ENCODE assay signal across 15 cellular contexts in genomic region chr6:26321005-26321404, GRCh38. TPM values are rescaled to one million over a fixed set of nuclear protein-coding genes. Genes with fewer than 3 reads are reported as not detected.
A peak's percentile ranks its signal among the peaks of the same experiment; 100 is the strongest.
DNase-seq lines count a peak whose midpoint lies in the region; ATAC-seq and TF ChIP-seq lines count a peak whose summit lies in the region.
"Had no signal": no experiment of that assay in that cellular context is flagged by ENCODE, and none has a peak within 500 bp of the region (broad histone marks: within the 10 kb centered on the region; RNA-seq: fewer than 3 reads in every experiment).

No MANE protein-coding gene starts in this region.

- peak overlapping the region; percentile 57 for H3K4me3 Mint-ChIP-seq in natural killer cell treated with Interleukin-12 subunit alpha and Interleukin-12 subunit beta and Interleukin-15 and Interleukin-18, amount 100 ng/mL, for 72 hours
- H3K4me3 Mint-ChIP-seq in natural killer cell, result no peak overlapping the region
- peak overlapping the region; percentile 60 for H3K4me3 Mint-ChIP-seq in activated T-helper 2 cell treated with anti-CD3 and anti-CD28 coated beads, Interferon-gamma antibody, Interleukin-2, Interleukin-4, amounts not matched to agents 10 μg/mL and 5 μg/mL and 100 μg/mL, durations not matched to agents 14 hours and 24 hours and 36 hours (ENCODE audit: low read depth)
- peak overlapping the region; percentile 48 to 57 for H3K4me3 Mint-ChIP-seq in stimulated activated naive CD8-positive, alpha-beta T cell treated with anti-CD3 and anti-CD28 coated beads, Interleukin-15, amount 100 ng/mL, for 72 hours
- no peak overlapping the region for H3K4me3 Mint-ChIP-seq in glutamatergic neuron (ENCODE audit: unreplicated experiment)

- H3K4me3 ChIP-seq in Jurkat, Clone E6-1 (ENCODE audit: low read length), result peak overlapping the region; percentile 73

- no peak for TF ChIP-seq CTCF in natural killer cell (IDR thresholded peaks at IDR 0.05)
- TF ChIP-seq CTCF in glutamatergic neuron (IDR thresholded peaks at IDR 0.05; ENCODE audit: partially characterized antibody, unreplicated experiment), result no peak

- intact Hi-C loops in natural killer cell (cut with micrococcal nuclease), result loop anchor here (5.0 to 10.0 kb wide), 3 partner anchors 34 to 1154 kb away; partner anchors contain the start of gene ZNF184
- intact Hi-C loops in activated T-helper 2 cell treated with anti-CD3 and anti-CD28 coated beads, Interferon-gamma antibody, Interleukin-2, Interleukin-4, amounts not matched to agents 10 μg/mL and 5 μg/mL and 100 μg/mL, durations not matched to agents 14 hours and 24 hours and 36 hours (cut with micrococcal nuclease), result no loop called here

- H3K9me3 Mint-ChIP-seq in natural killer cell treated with Interleukin-12 subunit alpha and Interleukin-12 subunit beta and Interleukin-15 and Interleukin-18, amount 100 ng/mL, for 72 hours, result no peaks in the 10 kb centered on the region
- H3K9me3 Mint-ChIP-seq in natural killer cell (peaks cover 2 to 4% of the 10 kb centered on the region in 2 donors), glutamatergic neuron (ENCODE audit: unreplicated experiment) (peaks cover 19% of the 10 kb centered on the region)
- no peaks in the 10 kb centered on the region for H3K9me3 Mint-ChIP-seq in activated T-helper 2 cell treated with anti-CD3 and anti-CD28 coated beads, Interferon-gamma antibody, Interleukin-2, Interleukin-4, amounts not matched to agents 10 μg/mL and 5 μg/mL and 100 μg/mL, durations not matched to agents 14 hours and 24 hours and 36 hours
- H3K9me3 Mint-ChIP-seq in stimulated activated naive CD8-positive, alpha-beta T cell treated with anti-CD3 and anti-CD28 coated beads, Interleukin-15, amount 100 ng/mL, for 72 hours, result no peaks in the 10 kb centered on the region
- H3K9me3 Mint-ChIP-seq: T-helper 1 cell treated with Interleukin-12 subunit alpha and Interleukin-12 subunit beta and Interleukin-4 antibody, amounts not matched to agents 30 μg/mL and 1 μg/mL, for 36 hours had no signal

- H3K4me1 Mint-ChIP-seq in natural killer cell treated with Interleukin-12 subunit alpha and Interleukin-12 subunit beta and Interleukin-15 and Interleukin-18, amount 100 ng/mL, for 72 hours (ENCODE audit: low read depth in 2 of 2), result peaks cover 24 to 25% of the 10 kb centered on the region in 2 donors
- H3K4me1 Mint-ChIP-seq in natural killer cell (peaks cover 17 to 20% of the 10 kb centered on the region in 2 donors), glutamatergic neuron (ENCODE audit: low read depth, unreplicated experiment) (no peaks in the 10 kb centered on the region)
- peaks cover 39% of the 10 kb centered on the region for H3K4me1 Mint-ChIP-seq in activated T-helper 2 cell treated with anti-CD3 and anti-CD28 coated beads, Interferon-gamma antibody, Interleukin-2, Interleukin-4, amounts not matched to agents 10 μg/mL and 5 μg/mL and 100 μg/mL, durations not matched to agents 14 hours and 24 hours and 36 hours (ENCODE audit: low read depth)
- peaks cover 41% of the 10 kb centered on the region for H3K4me1 Mint-ChIP-seq in stimulated activated naive CD8-positive, alpha-beta T cell treated with anti-CD3 and anti-CD28 coated beads, Interleukin-15, amount 100 ng/mL, for 72 hours

- H3K27me3 Mint-ChIP-seq in natural killer cell treated with Interleukin-12 subunit alpha and Interleukin-12 subunit beta and Interleukin-15 and Interleukin-18, amount 100 ng/mL, for 72 hours, result peaks cover 10 to 16% of the 10 kb centered on the region in 2 donors
- H3K27me3 Mint-ChIP-seq in natural killer cell (ENCODE audit: low read depth in 2 of 2), result peaks cover 28 to 31% of the 10 kb centered on the region in 2 donors
- peaks cover 3% of the 10 kb centered on the region for H3K27me3 Mint-ChIP-seq in activated T-helper 2 cell treated with anti-CD3 and anti-CD28 coated beads, Interferon-gamma antibody, Interleukin-2, Interleukin-4, amounts not matched to agents 10 μg/mL and 5 μg/mL and 100 μg/mL, durations not matched to agents 14 hours and 24 hours and 36 hours (ENCODE audit: low read depth)
- H3K27me3 Mint-ChIP-seq in stimulated activated naive CD8-positive, alpha-beta T cell treated with anti-CD3 and anti-CD28 coated beads, Interleukin-15, amount 100 ng/mL, for 72 hours, result peaks cover 14% of the 10 kb centered on the region
- H3K27me3 Mint-ChIP-seq in glutamatergic neuron (ENCODE audit: unreplicated experiment), result peaks cover 13% of the 10 kb centered on the region

- H3K27ac Mint-ChIP-seq in natural killer cell treated with Interleukin-12 subunit alpha and Interleukin-12 subunit beta and Interleukin-15 and Interleukin-18, amount 100 ng/mL, for 72 hours, result no peak overlapping the region
- no peak overlapping the region for H3K27ac Mint-ChIP-seq in natural killer cell
- H3K27ac Mint-ChIP-seq in activated T-helper 2 cell treated with anti-CD3 and anti-CD28 coated beads, Interferon-gamma antibody, Interleukin-2, Interleukin-4, amounts not matched to agents 10 μg/mL and 5 μg/mL and 100 μg/mL, durations not matched to agents 14 hours and 24 hours and 36 hours, result peak overlapping the region; percentile 49
- H3K27ac Mint-ChIP-seq in stimulated activated naive CD8-positive, alpha-beta T cell treated with anti-CD3 and anti-CD28 coated beads, Interleukin-15, amount 100 ng/mL, for 72 hours, result peak overlapping the region in 1 of 2 donors; percentile 72
- H3K27ac Mint-ChIP-seq in glutamatergic neuron (ENCODE audit: unreplicated experiment), result no peak overlapping the region

- DNase-seq in natural killer cell treated with Interleukin-12 subunit alpha and Interleukin-12 subunit beta and Interleukin-15 and Interleukin-18, amount 100 ng/mL, for 72 hours (ENCODE audit: low spot score), result no peak
- DNase-seq in natural killer cell (no peak), HuH-7.5 (ENCODE audit: low spot score) (no peak), A172 (ENCODE audit: low spot score) (no peak), glutamatergic neuron (no peak)
- DNase-seq in Jurkat, Clone E6-1 (ENCODE audit: low read depth, low spot score), result no peak
- no peak for DNase-seq in activated T-helper 2 cell treated with anti-CD3 and anti-CD28 coated beads, Interferon-gamma antibody, Interleukin-2, Interleukin-4, amounts not matched to agents 10 μg/mL and 5 μg/mL and 100 μg/mL, durations not matched to agents 14 hours and 24 hours and 36 hours (ENCODE audit: low spot score)
- no peak for DNase-seq in stimulated activated naive CD8-positive, alpha-beta T cell treated with anti-CD3 and anti-CD28 coated beads, Interleukin-15, amount 100 ng/mL, for 72 hours
- DNase-seq: amygdala; CD4-positive, CD25-positive, alpha-beta regulatory T cell; naive B cell; NK-92 treated with Interleukin-12 subunit alpha and Interleukin-12 subunit beta, amount 100 ng/mL, for 24 hours; substantia nigra had no signal

- no peaks in the 10 kb centered on the region for H3K36me3 Mint-ChIP-seq in natural killer cell treated with Interleukin-12 subunit alpha and Interleukin-12 subunit beta and Interleukin-15 and Interleukin-18, amount 100 ng/mL, for 72 hours
- H3K36me3 Mint-ChIP-seq in natural killer cell, result no peaks in the 10 kb centered on the region
- H3K36me3 Mint-ChIP-seq in activated T-helper 2 cell treated with anti-CD3 and anti-CD28 coated beads, Interferon-gamma antibody, Interleukin-2, Interleukin-4, amounts not matched to agents 10 μg/mL and 5 μg/mL and 100 μg/mL, durations not matched to agents 14 hours and 24 hours and 36 hours (ENCODE audit: low read depth), result no peaks in the 10 kb centered on the region
- no peaks in the 10 kb centered on the region for H3K36me3 Mint-ChIP-seq in glutamatergic neuron (ENCODE audit: unreplicated experiment)
- H3K36me3 Mint-ChIP-seq: CD4-positive, CD25-positive, alpha-beta regulatory T cell; naive B cell had no signal

- ATAC-seq in natural killer cell treated with Interleukin-12 subunit alpha and Interleukin-12 subunit beta and Interleukin-15 and Interleukin-18, amount 100 ng/mL, for 72 hours, result no peak
- ATAC-seq in natural killer cell, result no peak
- ATAC-seq in stimulated activated naive CD8-positive, alpha-beta T cell treated with anti-CD3 and anti-CD28 coated beads, Interleukin-15, amount 100 ng/mL, for 72 hours, result no peak
- ATAC-seq: sciatic nerve had no signal

RNA-seq across cellular contexts. Expression of gene BTN3A2, which starts 44.0 kb away (rescaled TPM):
- 100 to 1,000 TPM; 107 to 133 TPM for total RNA-seq in natural killer cell treated with Interleukin-12 subunit alpha and Interleukin-12 subunit beta and Interleukin-15 and Interleukin-18, amount 100 ng/mL, for 72 hours
- total RNA-seq in natural killer cell, result 100 to 1,000 TPM; 174 to 260 (median 211) TPM
- 37.9 TPM for polyA plus RNA-seq in Jurkat, Clone E6-1 (2012; ENCODE audit: insufficient read depth, insufficient read length)
- total RNA-seq in activated T-helper 2 cell treated with anti-CD3 and anti-CD28 coated beads, Interferon-gamma antibody, Interleukin-2, Interleukin-4, amounts not matched to agents 10 μg/mL and 5 μg/mL and 100 μg/mL, durations not matched to agents 14 hours and 24 hours and 36 hours, result 61.2 and 63.2 TPM in 2 replicates
- total RNA-seq in A172 (2014; rRNA removed; shearing (Covaris generic)), result 9.9 and 13.3 TPM in 2 replicates
- 1.3 TPM for total RNA-seq in glutamatergic neuron (ENCODE audit: unreplicated experiment)

Comparison
In these comparisons a context has a peak if more than half of its experiments do, and no peak if none do; other contexts are left out.
1. H3K4me3 Mint-ChIP-seq: peak in natural killer cell treated with Interleukin-12 subunit alpha and Interleukin-12 subunit beta and Interleukin-15 and Interleukin-18, amount 100 ng/mL, for 72 hours (single experiment), activated T-helper 2 cell treated with anti-CD3 and anti-CD28 coated beads, Interferon-gamma antibody, Interleukin-2, Interleukin-4, amounts not matched to agents 10 μg/mL and 5 μg/mL and 100 μg/mL, durations not matched to agents 14 hours and 24 hours and 36 hours (single experiment) and stimulated activated naive CD8-positive, alpha-beta T cell treated with anti-CD3 and anti-CD28 coated beads, Interleukin-15, amount 100 ng/mL, for 72 hours (2 of 2); none in natural killer cell (single experiment) and glutamatergic neuron (single experiment).